21 cellular contexts compared by ENCODE assay signal in the genomic region with DNA sequence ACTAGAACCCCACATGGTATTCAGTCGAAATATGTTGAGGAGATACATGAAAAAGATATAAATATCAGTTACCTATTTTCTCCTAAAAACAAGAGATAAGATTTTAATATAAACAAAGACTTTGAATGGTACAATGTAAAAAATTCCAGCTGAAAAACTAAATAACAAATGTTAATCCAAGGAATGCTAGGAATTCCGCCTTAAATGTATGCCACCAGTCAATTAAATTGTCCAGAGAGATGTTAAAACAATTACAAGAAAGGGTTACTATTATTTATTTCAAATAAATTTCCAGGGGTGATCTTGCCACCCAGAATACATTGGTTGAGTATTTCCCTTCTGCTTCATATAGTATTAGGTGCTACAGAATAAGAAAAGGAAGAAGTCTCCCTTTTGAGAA. TPM values are rescaled to one million over a fixed set of nuclear protein-coding genes. Genes with fewer than 3 reads are reported as not detected.
A peak's percentile ranks its signal among the peaks of the same experiment; 100 is the strongest.
DNase-seq lines count a peak whose midpoint lies in the region; ATAC-seq and TF ChIP-seq lines count a peak whose summit lies in the region.
"Had no signal": no experiment of that assay in that cellular context is flagged by ENCODE, and none has a peak within 500 bp of the region (broad histone marks: within the 10 kb centered on the region; RNA-seq: fewer than 3 reads in every experiment).

No MANE protein-coding gene starts in this region.

- POLR2A ChIA-PET in WTC11 (lab: Charles Lee): no interaction called here

- no peaks in the 10 kb centered on the region for H3K27me3 ChIP-seq in iPS-18a (ENCODE audit: control insufficient read depth, insufficient read depth, low read length)
- no peaks in the 10 kb centered on the region for H3K27me3 ChIP-seq in upper lobe of right lung
- H3K27me3 ChIP-seq in heart left ventricle: no peaks in the 10 kb centered on the region
- H3K27me3 ChIP-seq: MG63, tibial nerve had no signal

- H3K27me3 Mint-ChIP-seq in activated naive CD4-positive, alpha-beta T cell treated with anti-CD3 and anti-CD28 coated beads, Interleukin-2, amount 50 U/mL, for 24 hours: no peaks in the 10 kb centered on the region
- H3K27me3 Mint-ChIP-seq in WTC11 (ENCODE audit: low read depth): no peaks in the 10 kb centered on the region
- no peaks in the 10 kb centered on the region for H3K27me3 Mint-ChIP-seq in activated CD8-positive, alpha-beta memory T cell treated with anti-CD3 and anti-CD28 coated beads, Interleukin-2, amount 10 ng/mL, durations not matched to agents 7 days and 5 days

- H3K27ac ChIP-seq in iPS-18a (ENCODE audit: low read length): no peak overlapping the region
- peak overlapping the region; percentile 49 for H3K27ac ChIP-seq in substantia nigra (ENCODE audit: low read depth, low read length, poor library complexity, severe bottlenecking)
- no peak overlapping the region for H3K27ac ChIP-seq in upper lobe of right lung
- H3K27ac ChIP-seq in heart left ventricle: no peak overlapping the region

- H3K9me3 ChIP-seq in iPS-18a (ENCODE audit: control insufficient read depth, low read depth, low read length) (no peaks in the 10 kb centered on the region), upper lobe of right lung (no peaks in the 10 kb centered on the region), heart left ventricle (no peaks in the 10 kb centered on the region)
- H3K9me3 ChIP-seq: MG63, tibial nerve had no signal

- no peak overlapping the region for H3K9ac ChIP-seq in iPS-18a (ENCODE audit: low read length)

- intact Hi-C loops in upper lobe of right lung (cut with DNase I): no loop called here
- intact Hi-C loops in heart left ventricle (cut with DNase I): no loop called here

- ATAC-seq in WTC11: no peak
- ATAC-seq in upper lobe of right lung: no peak
- ATAC-seq in activated CD8-positive, alpha-beta memory T cell treated with anti-CD3 and anti-CD28 coated beads, Interleukin-2, amount 10 ng/mL, durations not matched to agents 7 days and 5 days: no peak
- ATAC-seq in heart left ventricle: no peak
- ATAC-seq: right cardiac atrium had no signal

- no peak for DNase-seq in activated naive CD4-positive, alpha-beta T cell treated with anti-CD3 and anti-CD28 coated beads, Interleukin-2, amount 50 U/mL, for 16 hours
- no peak for DNase-seq in WTC11 (ENCODE audit: low spot score)
- DNase-seq in substantia nigra (lab: John Stamatoyannopoulos, UW): no peak
- no peak for DNase-seq in upper lobe of right lung
- DNase-seq in activated CD8-positive, alpha-beta memory T cell treated with anti-CD3 and anti-CD28 coated beads, Interleukin-2, amount 10 ng/mL, durations not matched to agents 7 days and 5 days: no peak
- DNase-seq in heart left ventricle: no peak
- DNase-seq: activated CD4-positive, CD25-positive, alpha-beta regulatory T cell; amniotic stem cell; C1 segment of cervical spinal cord; effector CD8-positive, alpha-beta T cell; MG63; NCI-H187; NCI-H226; NK-92 treated with Interleukin-12 subunit alpha and Interleukin-12 subunit beta, amount 100 ng/mL, for 24 hours; nucleus accumbens; right cardiac atrium; stimulated activated naive CD4-positive, alpha-beta T cell had no signal

- H3K36me3 ChIP-seq in iPS-18a (ENCODE audit: control insufficient read depth, low read depth, low read length): no peaks in the 10 kb centered on the region
- H3K36me3 ChIP-seq in upper lobe of right lung: no peaks in the 10 kb centered on the region
- H3K36me3 ChIP-seq in heart left ventricle: peaks cover 0 to 9% (median 0%) of the 10 kb centered on the region in 9 donors
- H3K36me3 ChIP-seq: tibial nerve had no signal

- H3K4me3 ChIP-seq in iPS-18a (ENCODE audit: low read length) (peak overlapping the region; percentile 19), upper lobe of right lung (no peak overlapping the region), heart left ventricle (no peak overlapping the region)
- H3K4me3 ChIP-seq: MG63, tibial nerve had no signal

- H3K36me3 Mint-ChIP-seq in activated naive CD4-positive, alpha-beta T cell treated with anti-CD3 and anti-CD28 coated beads, Interleukin-2, amount 50 U/mL, for 24 hours: peaks cover 18% of the 10 kb centered on the region
- peaks cover 6% of the 10 kb centered on the region for H3K36me3 Mint-ChIP-seq in WTC11
- H3K36me3 Mint-ChIP-seq in activated CD8-positive, alpha-beta memory T cell treated with anti-CD3 and anti-CD28 coated beads, Interleukin-2, amount 10 ng/mL, durations not matched to agents 7 days and 5 days: peaks cover 40% of the 10 kb centered on the region

- peaks cover 5% of the 10 kb centered on the region for H3K9me3 Mint-ChIP-seq in activated naive CD4-positive, alpha-beta T cell treated with anti-CD3 and anti-CD28 coated beads, Interleukin-2, amount 50 U/mL, for 24 hours
- H3K9me3 Mint-ChIP-seq in WTC11: no peaks in the 10 kb centered on the region
- no peaks in the 10 kb centered on the region for H3K9me3 Mint-ChIP-seq in activated CD8-positive, alpha-beta memory T cell treated with anti-CD3 and anti-CD28 coated beads, Interleukin-2, amount 10 ng/mL, durations not matched to agents 7 days and 5 days (ENCODE audit: low read depth)

- H3K4me1 Mint-ChIP-seq in activated naive CD4-positive, alpha-beta T cell treated with anti-CD3 and anti-CD28 coated beads, Interleukin-2, amount 50 U/mL, for 24 hours: peaks cover 82% of the 10 kb centered on the region
- H3K4me1 Mint-ChIP-seq in WTC11: peaks cover 64% of the 10 kb centered on the region
- H3K4me1 Mint-ChIP-seq in activated CD8-positive, alpha-beta memory T cell treated with anti-CD3 and anti-CD28 coated beads, Interleukin-2, amount 10 ng/mL, durations not matched to agents 7 days and 5 days: peaks cover 56% of the 10 kb centered on the region

- H3K27ac Mint-ChIP-seq in activated naive CD4-positive, alpha-beta T cell treated with anti-CD3 and anti-CD28 coated beads, Interleukin-2, amount 50 U/mL, for 24 hours: no peak overlapping the region
- H3K27ac Mint-ChIP-seq in WTC11: peak overlapping the region; percentile 94; the same call in 1 of the 2 replicates
- H3K27ac Mint-ChIP-seq in activated CD8-positive, alpha-beta memory T cell treated with anti-CD3 and anti-CD28 coated beads, Interleukin-2, amount 10 ng/mL, durations not matched to agents 7 days and 5 days: no peak overlapping the region
- H3K27ac Mint-ChIP-seq: activated T-helper 2 cell treated with anti-CD3 and anti-CD28 coated beads, Interferon-gamma antibody, Interleukin-2, Interleukin-4, amounts not matched to agents 10 μg/mL and 5 μg/mL and 100 μg/mL, durations not matched to agents 14 hours and 24 hours and 36 hours had no signal

- TF ChIP-seq CTCF in WTC11 (IDR thresholded peaks at IDR 0.05) (no peak), upper lobe of right lung (IDR thresholded peaks at IDR 0.05) (no peak), heart left ventricle (IDR thresholded peaks at IDR 0.05) (no peak)

- peaks cover 59% of the 10 kb centered on the region for H3K4me1 ChIP-seq in iPS-18a (ENCODE audit: control insufficient read depth, low read depth, low read length)
- H3K4me1 ChIP-seq in upper lobe of right lung: peaks cover 45% of the 10 kb centered on the region
- H3K4me1 ChIP-seq in heart left ventricle: peaks cover 0 to 65% (median 26%) of the 10 kb centered on the region in 12 donors

- no peak for TF ChIP-seq POLR2A in heart left ventricle (IDR thresholded peaks at IDR 0.05)

- WGBS in heart left ventricle, 4 donors: 94 to 95% (median 94%) methylated on average over 2 of the region's 2 CpGs

- CTCF ChIA-PET in WTC11 (lab: Charles Lee): no interaction called here
- CTCF ChIA-PET in activated CD8-positive, alpha-beta memory T cell treated with anti-CD3 and anti-CD28 coated beads, Interleukin-2, amount 10 ng/mL, durations not matched to agents 7 days and 5 days (lab: Charles Lee): no interaction called here

- peak overlapping the region; percentile 60 for H3K4me3 Mint-ChIP-seq in activated naive CD4-positive, alpha-beta T cell treated with anti-CD3 and anti-CD28 coated beads, Interleukin-2, amount 50 U/mL, for 24 hours
- H3K4me3 Mint-ChIP-seq in WTC11: peak overlapping the region; percentile 32
- no peak overlapping the region for H3K4me3 Mint-ChIP-seq in activated CD8-positive, alpha-beta memory T cell treated with anti-CD3 and anti-CD28 coated beads, Interleukin-2, amount 10 ng/mL, durations not matched to agents 7 days and 5 days

TF ChIP-seq in WTC11, 78 proteins besides CTCF, POLR2A, EP300 and RAD21 (continues in another document):
- TF ChIP-seq MXD4 (CRISPR knock-in tag; IDR thresholded peaks at IDR 0.05; ENCODE audit: borderline replicate concordance): no peak
- no peak for TF ChIP-seq NFATC4 (CRISPR knock-in tag; IDR thresholded peaks at IDR 0.05)
- TF ChIP-seq, protein P1, sequence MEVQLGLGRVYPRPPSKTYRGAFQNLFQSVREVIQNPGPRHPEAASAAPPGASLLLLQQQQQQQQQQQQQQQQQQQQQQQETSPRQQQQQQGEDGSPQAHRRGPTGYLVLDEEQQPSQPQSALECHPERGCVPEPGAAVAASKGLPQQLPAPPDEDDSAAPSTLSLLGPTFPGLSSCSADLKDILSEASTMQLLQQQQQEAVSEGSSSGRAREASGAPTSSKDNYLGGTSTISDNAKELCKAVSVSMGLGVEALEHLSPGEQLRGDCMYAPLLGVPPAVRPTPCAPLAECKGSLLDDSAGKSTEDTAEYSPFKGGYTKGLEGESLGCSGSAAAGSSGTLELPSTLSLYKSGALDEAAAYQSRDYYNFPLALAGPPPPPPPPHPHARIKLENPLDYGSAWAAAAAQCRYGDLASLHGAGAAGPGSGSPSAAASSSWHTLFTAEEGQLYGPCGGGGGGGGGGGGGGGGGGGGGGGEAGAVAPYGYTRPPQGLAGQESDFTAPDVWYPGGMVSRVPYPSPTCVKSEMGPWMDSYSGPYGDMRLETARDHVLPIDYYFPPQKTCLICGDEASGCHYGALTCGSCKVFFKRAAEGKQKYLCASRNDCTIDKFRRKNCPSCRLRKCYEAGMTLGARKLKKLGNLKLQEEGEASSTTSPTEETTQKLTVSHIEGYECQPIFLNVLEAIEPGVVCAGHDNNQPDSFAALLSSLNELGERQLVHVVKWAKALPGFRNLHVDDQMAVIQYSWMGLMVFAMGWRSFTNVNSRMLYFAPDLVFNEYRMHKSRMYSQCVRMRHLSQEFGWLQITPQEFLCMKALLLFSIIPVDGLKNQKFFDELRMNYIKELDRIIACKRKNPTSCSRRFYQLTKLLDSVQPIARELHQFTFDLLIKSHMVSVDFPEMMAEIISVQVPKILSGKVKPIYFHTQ (CRISPR knock-in tag; IDR thresholded peaks at IDR 0.05): no peak

RNA-seq across cellular contexts. Expression of gene ADSS2, which starts 4.2 kb away (rescaled TPM):
- 72.4 to 82.8 TPM (median 73.4 TPM) in 3 replicates for total RNA-seq in WTC11 (2021)
- total RNA-seq in upper lobe of right lung: 34.2 TPM
- total RNA-seq in activated CD8-positive, alpha-beta memory T cell treated with anti-CD3 and anti-CD28 coated beads, Interleukin-2, amount 10 ng/mL, durations not matched to agents 7 days and 5 days: 10 to 100 TPM; 52.0 to 66.7 TPM
- total RNA-seq in heart left ventricle: 10 to 100 TPM in 2 of 9 donors, 1 to 10 TPM in 7; 5.0 to 14.0 (median 6.7) TPM
- 10 to 100 TPM in 1 of 2 donors, 1 to 10 TPM in 1; 3.5 to 13.1 TPM for polyA plus RNA-seq in heart left ventricle

RNA-seq across cellular contexts. Expression of gene CATSPERE, which starts 13.5 kb away (rescaled TPM):
- total RNA-seq in WTC11 (2021) (0.30 to 0.66 TPM (median 0.46 TPM) in 3 replicates), upper lobe of right lung (1.1 TPM), heart left ventricle (1 to 10 TPM in 1 of 9 donors, under 1 TPM in 8; 0.11 to 1.2 (median 0.35) TPM)
- total RNA-seq in activated CD8-positive, alpha-beta memory T cell treated with anti-CD3 and anti-CD28 coated beads, Interleukin-2, amount 10 ng/mL, durations not matched to agents 7 days and 5 days: under 1 TPM; 0.30 to 0.44 TPM
- polyA plus RNA-seq in heart left ventricle: under 1 TPM; 0.07 to 0.11 TPM
